ENCODE assay signal across 1 cellular context in genomic region chr20:5722927-5723326, GRCh38.
TF ChIP-seq lines count a peak whose summit lies in the region.

No MANE protein-coding gene starts in this region.

TF ChIP-seq in A549, 52 proteins besides CTCF, POLR2A, EP300 and RAD21 (continued from another document):
- TF ChIP-seq MAX (IDR thresholded peaks at IDR 0.05) (no peak), JUNB (IDR thresholded peaks at IDR 0.05) (no peak), PBX3 (IDR thresholded peaks at IDR 0.05) (no peak), KDM1A (IDR thresholded peaks at IDR 0.05; ENCODE audit: low read depth) (no peak), BCL3 (IDR thresholded peaks at IDR 0.05) (no peak), HOXB13 (CRISPR knock-in tag; IDR thresholded peaks at IDR 0.05; ENCODE audit: low read depth) (no peak), EHMT2 (IDR thresholded peaks at IDR 0.05; ENCODE audit: low read depth) (no peak)
